33 cellular contexts compared by ENCODE assay signal in the genomic region with DNA sequence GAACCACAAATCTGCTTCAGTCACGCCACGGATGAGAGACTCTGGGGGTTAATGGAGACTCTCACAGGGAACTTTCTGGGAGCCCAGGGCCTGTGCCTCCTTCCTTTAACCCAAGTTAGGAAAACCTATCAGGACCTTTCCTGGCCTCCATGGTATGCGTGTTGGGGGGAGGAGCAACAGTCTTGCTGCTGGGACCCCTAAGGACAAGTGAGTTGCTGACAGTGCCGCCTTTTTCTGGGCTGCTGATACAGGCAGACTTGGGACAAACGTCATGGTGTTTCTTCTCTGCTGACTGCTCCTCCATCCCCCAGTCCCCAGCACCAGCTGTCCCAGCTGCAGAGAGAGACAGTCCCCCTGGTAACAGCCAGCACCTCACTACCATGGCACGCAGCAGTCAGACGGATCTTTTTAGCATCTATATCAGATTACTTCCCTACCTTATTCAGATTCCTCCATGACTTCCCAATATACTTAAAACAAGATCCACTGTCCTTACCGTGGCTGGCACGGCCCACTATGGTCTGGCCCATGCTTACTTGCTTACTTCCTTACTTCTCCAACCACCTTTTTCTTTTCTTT. TPM values are rescaled to one million over a fixed set of nuclear protein-coding genes. Genes with fewer than 3 reads are reported as not detected.
A peak's percentile ranks its signal among the peaks of the same experiment; 100 is the strongest.
DNase-seq lines count a peak whose midpoint lies in the region; ATAC-seq and TF ChIP-seq lines count a peak whose summit lies in the region.
"Had no signal": no experiment of that assay in that cellular context is flagged by ENCODE, and none has a peak within 500 bp of the region (broad histone marks: within the 10 kb centered on the region; RNA-seq: fewer than 3 reads in every experiment).

No MANE protein-coding gene starts in this region.

- peaks cover 0 to 5% (median 0%) of the 10 kb centered on the region in 7 donors for H3K9me3 Mint-ChIP-seq in CD14-positive monocyte
- no peaks in the 10 kb centered on the region for H3K9me3 Mint-ChIP-seq in Caco-2 (ENCODE audit: unreplicated experiment)
- H3K9me3 Mint-ChIP-seq: activated CD8-positive, alpha-beta T cell treated with anti-CD3 and anti-CD28 coated beads for 36 hours had no signal

- CTCF ChIA-PET in Caco-2 (lab: Charles Lee) = interaction anchor here (0.6 kb wide), 1 partner anchor 9 kb away, joined by 3 read pairs; no protein-coding TSS in a partner anchor

- peaks cover 0 to 2% (median 0%) of the 10 kb centered on the region in 3 donors for H3K27me3 Mint-ChIP-seq in CD14-positive monocyte (ENCODE audit: low read depth in 3 of 3)
- peaks cover 6% of the 10 kb centered on the region for H3K27me3 Mint-ChIP-seq in Caco-2 (ENCODE audit: insufficient read depth, unreplicated experiment)
- H3K27me3 Mint-ChIP-seq: activated CD8-positive, alpha-beta T cell treated with anti-CD3 and anti-CD28 coated beads for 36 hours had no signal

- H3K4me3 ChIP-seq in H7 (ENCODE audit: insufficient read depth, low read depth, low read length) (no peak overlapping the region), neutrophil (ENCODE audit: low read depth in 1 of 2, low read length in 1 of 2) (no peak overlapping the region), Caco-2 (ENCODE audit: low read depth, low read length) (no peak overlapping the region)
- H3K4me3 ChIP-seq: adrenal gland, hepatocyte, Peyer's patch, smooth muscle cell had no signal

- no peaks in the 10 kb centered on the region for H3K27me3 ChIP-seq in H7 (ENCODE audit: control insufficient read depth, insufficient read depth, low read length)
- H3K27me3 ChIP-seq in neutrophil = no peaks in the 10 kb centered on the region
- no peaks in the 10 kb centered on the region for H3K27me3 ChIP-seq in Caco-2 (replicated peaks; ENCODE audit: control insufficient read depth, insufficient read depth, low read length)
- H3K27me3 ChIP-seq: adrenal gland, brain microvascular endothelial cell, hepatocyte, Peyer's patch had no signal

- peaks cover 54% of the 10 kb centered on the region for H3K4me1 Mint-ChIP-seq in CD14-positive monocyte
- H3K4me1 Mint-ChIP-seq in Caco-2 (ENCODE audit: low read depth, unreplicated experiment) = no peaks in the 10 kb centered on the region

- BruUV-seq in Caco-2 (replicated peaks; lab: Mats Ljungman, UMichigan) = no TSS peak

- no peak for DNase-seq in CD14-positive monocyte (ENCODE audit: low spot score)
- peak; percentile 62 for DNase-seq in H7
- DNase-seq in iPS-NIHi7 (ENCODE audit: extremely low spot score) = peak; percentile 49
- DNase-seq in GDM1 (lab: John Stamatoyannopoulos, UW) = no peak
- no peak for DNase-seq in Caco-2
- DNase-seq: ACHN; activated CD8-positive, alpha-beta T cell treated with anti-CD3 and anti-CD28 coated beads for 36 hours; activated gamma-delta T cell; adrenal gland; brain microvascular endothelial cell; C1 segment of cervical spinal cord; effector CD4-positive, alpha-beta T cell; foreskin melanocyte; GF-D8; Kasumi-1; left ventricle myocardium superior; MV-4-11; NCI-H1694 treated with DMSO at 0.1 percent for 48 hours; NCI-H526; nucleus accumbens; Peyer's patch; stimulated activated CD4-positive, alpha-beta T cell treated with anti-CD3 and anti-CD28 coated beads, Interleukin-2, amount 100 ng/mL, for 24 hours; substantia nigra had no signal

- POLR2A ChIA-PET in Caco-2 (lab: Charles Lee) = interaction anchor here (0.6 kb wide), 1 partner anchor 15 kb away, joined by 4 read pairs; no protein-coding TSS in a partner anchor

- H3K36me3 Mint-ChIP-seq in CD14-positive monocyte = peaks cover 0 to 3% of the 10 kb centered on the region in 2 donors
- H3K36me3 Mint-ChIP-seq in Caco-2 (ENCODE audit: insufficient read depth, unreplicated experiment) = no peaks in the 10 kb centered on the region

- peak overlapping the region; percentile 100 for H3K27ac ChIP-seq in neutrophil
- H3K27ac ChIP-seq: adrenal gland, brain microvascular endothelial cell, hepatocyte, Peyer's patch had no signal

- H3K9me3 ChIP-seq in neutrophil (no peaks in the 10 kb centered on the region), Caco-2 (no peaks in the 10 kb centered on the region)
- H3K9me3 ChIP-seq: adrenal gland, Peyer's patch had no signal

- ATAC-seq in HG02870 (IDR thresholded peaks at IDR 0.05; ENCODE audit: unreplicated experiment) = no peak
- ATAC-seq: activated CD4-positive, CD25-positive, alpha-beta regulatory T cell treated with anti-CD3 and anti-CD28 coated beads, Interleukin-2, amount 50 U/mL, for 24 hours; activated CD8-positive, alpha-beta T cell treated with anti-CD3 and anti-CD28 coated beads for 36 hours; esophagus mucosa; left ventricle myocardium superior had no signal

- H3K27ac Mint-ChIP-seq in CD14-positive monocyte (peak overlapping the region in 4 of 7 donors; percentile 19 to 88 (median 54)), Caco-2 (ENCODE audit: unreplicated experiment) (no peak overlapping the region)
- H3K27ac Mint-ChIP-seq: activated CD8-positive, alpha-beta T cell treated with anti-CD3 and anti-CD28 coated beads for 36 hours had no signal

- H3K4me1 ChIP-seq in neutrophil (ENCODE audit: control insufficient read depth in 1 of 2, insufficient read depth in 1 of 2, low read depth in 1 of 2, low read length in 1 of 2) (peaks cover 84 to 92% of the 10 kb centered on the region in 2 experiments), Caco-2 (no peaks in the 10 kb centered on the region)
- H3K4me1 ChIP-seq: adrenal gland had no signal

- H3K4me3 Mint-ChIP-seq in CD14-positive monocyte (no peak overlapping the region), Caco-2 (ENCODE audit: unreplicated experiment) (no peak overlapping the region)
- H3K4me3 Mint-ChIP-seq: activated CD8-positive, alpha-beta T cell treated with anti-CD3 and anti-CD28 coated beads for 36 hours had no signal

- no peaks in the 10 kb centered on the region for H3K36me3 ChIP-seq in H7 (replicated peaks; ENCODE audit: control insufficient read depth, insufficient read depth, low read length)
- no peaks in the 10 kb centered on the region for H3K36me3 ChIP-seq in neutrophil
- no peaks in the 10 kb centered on the region for H3K36me3 ChIP-seq in Caco-2 (ENCODE audit: control insufficient read depth, insufficient read depth, low read length)
- H3K36me3 ChIP-seq: adrenal gland, brain microvascular endothelial cell, Peyer's patch had no signal

- TF ChIP-seq CTCF in CD14-positive monocyte (IDR thresholded peaks at IDR 0.05) (no peak), neutrophil (IDR thresholded peaks at IDR 0.05) (no peak), Caco-2 (IDR thresholded peaks at IDR 0.05; ENCODE audit: insufficient read depth in 1 of 2, low read depth in 1 of 2, low read length in 1 of 2, severe bottlenecking in 1 of 2, unreplicated experiment in 1 of 2) (no peak)

- intact Hi-C loops in CD14-positive monocyte (cut with micrococcal nuclease) (loop anchor here in 1 of 2 donors (2.0 kb wide), 1 partner anchor 16 kb away; no protein-coding TSS in a partner anchor), Caco-2 (cut with micrococcal nuclease; ENCODE audit: unreplicated experiment) (no loop called here)

RNA-seq across cellular contexts. Expression of a gene that starts 6.5 kb away (rescaled TPM):
- polyA plus RNA-seq in CD14-positive monocyte = not detected
- not detected in 2 replicates for total RNA-seq in H7 (2014; rRNA removed; shearing (Covaris generic))
- total RNA-seq in Caco-2 (2022) = not detected in 2 replicates
- total RNA-seq: activated CD8-positive, alpha-beta T cell treated with anti-CD3 and anti-CD28 coated beads for 36 hours; adrenal gland; chondrocyte; esophagus mucosa; hepatocyte; left ventricle myocardium superior; mononuclear cell; Peyer's patch; renal cortical epithelial cell; smooth muscle cell; urinary bladder had no signal
- polyA plus RNA-seq: adrenal gland, hepatocyte, smooth muscle cell, urinary bladder had no signal

RNA-seq across cellular contexts. Expression of a gene that starts 10.0 kb away (rescaled TPM):
- polyA plus RNA-seq in CD14-positive monocyte = 100 to 1,000 TPM; 117 to 124 TPM
- total RNA-seq in H7 (2014; rRNA removed; shearing (Covaris generic)) = 0.33 TPM in 1 of 2 replicates, not detected in the other
- not detected in 2 replicates for total RNA-seq in Caco-2 (2022)
- total RNA-seq: chondrocyte, hepatocyte, renal cortical epithelial cell, smooth muscle cell had no signal
- polyA plus RNA-seq: hepatocyte, smooth muscle cell had no signal

RNA-seq across cellular contexts. Expression of a gene that starts 13.8 kb away (rescaled TPM):
- 10 to 100 TPM; 27.7 to 42.9 TPM for polyA plus RNA-seq in CD14-positive monocyte
- total RNA-seq in H7 (2014; rRNA removed; shearing (Covaris generic)) = 19.4 and 26.4 TPM in 2 replicates
- total RNA-seq in Caco-2 (2022) = 15.9 and 17.1 TPM in 2 replicates

RNA-seq across cellular contexts. Expression of a gene that starts 13.8 kb away (rescaled TPM):
- 10 to 100 TPM; 18.4 to 33.2 TPM for polyA plus RNA-seq in CD14-positive monocyte
- total RNA-seq in H7 (2014; rRNA removed; shearing (Covaris generic)) = 46.9 and 54.9 TPM in 2 replicates
- total RNA-seq in Caco-2 (2022) = 33.6 and 37.4 TPM in 2 replicates

RNA-seq across cellular contexts. Expression of a gene that starts 28.9 kb away (rescaled TPM):
- polyA plus RNA-seq in CD14-positive monocyte = under 1 TPM; 0.20 to 0.25 TPM
- 0.03 and 0.48 TPM in 2 replicates for total RNA-seq in H7 (2014; rRNA removed; shearing (Covaris generic))
- total RNA-seq in Caco-2 (2022) = not detected in 2 replicates
- total RNA-seq: chondrocyte, hepatocyte, left ventricle myocardium superior, Peyer's patch, renal cortical epithelial cell, smooth muscle cell, urinary bladder had no signal
- polyA plus RNA-seq: hepatocyte, smooth muscle cell had no signal

Comparison
In these comparisons a context has a peak if more than half of its experiments do, and no peak if none do; other contexts are left out.
1. DNase-seq: peak in H7 (single experiment) and iPS-NIHi7 (single experiment); none in CD14-positive monocyte (single experiment), GDM1 (single experiment) and Caco-2 (0 of 2).